10 cellular contexts compared by ENCODE assay signal in the genomic region with DNA sequence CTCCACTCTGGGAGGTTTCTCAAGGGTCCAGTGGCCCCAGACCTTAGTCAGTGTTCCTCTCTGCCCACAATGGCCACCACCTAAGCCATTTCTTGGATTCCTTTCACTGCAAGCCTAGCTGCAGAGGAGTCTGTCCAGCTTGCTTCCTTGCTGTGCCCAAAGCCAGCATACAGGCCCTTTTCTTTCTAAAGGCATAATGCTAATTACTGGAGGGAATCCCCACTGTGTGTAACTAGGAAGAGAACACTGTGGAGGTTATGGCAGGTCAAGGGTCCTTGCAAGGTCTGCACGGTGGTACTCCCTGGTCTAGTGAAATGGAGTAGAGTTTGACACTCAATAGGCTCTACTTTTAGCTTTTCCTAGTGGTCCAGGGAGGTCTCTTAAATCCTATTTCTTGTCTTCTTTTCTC.
DNase-seq lines count a peak whose midpoint lies in the region; ATAC-seq and TF ChIP-seq lines count a peak whose summit lies in the region.
"Had no signal": no experiment of that assay in that cellular context is flagged by ENCODE, and none has a peak within 500 bp of the region (broad histone marks: within the 10 kb centered on the region; RNA-seq: fewer than 3 reads in every experiment).

No MANE protein-coding gene starts in this region.

- H3K36me3 ChIP-seq in esophagus (ENCODE audit: control insufficient read depth in 2 of 2, insufficient read depth in 2 of 2, low read length in 1 of 2) (no peaks in the 10 kb centered on the region), thyroid gland (no peaks in the 10 kb centered on the region)

- no peaks in the 10 kb centered on the region for H3K9me3 Mint-ChIP-seq in glutamatergic neuron (ENCODE audit: unreplicated experiment)
- H3K9me3 Mint-ChIP-seq: mesothelial cell of epicardium had no signal

- no peak overlapping the region for H3K27ac Mint-ChIP-seq in glutamatergic neuron (ENCODE audit: unreplicated experiment)
- H3K27ac Mint-ChIP-seq: mesothelial cell of epicardium had no signal

- ATAC-seq in GM19452 (IDR thresholded peaks at IDR 0.05; ENCODE audit: unreplicated experiment) (peak; percentile 26), HG03066 (IDR thresholded peaks at IDR 0.05; ENCODE audit: low read depth, unreplicated experiment) (peak; percentile 23), left colon (no peak)

- DNase-seq in thyroid gland, result no peak
- DNase-seq in GM19238 (ENCODE audit: insufficient read length, low spot score), result no peak
- no peak for DNase-seq in glutamatergic neuron
- DNase-seq in left colon, result no peak
- DNase-seq in nucleus accumbens (lab: John Stamatoyannopoulos, UW), result no peak
- DNase-seq: amniotic stem cell had no signal

- no peaks in the 10 kb centered on the region for H3K36me3 Mint-ChIP-seq in glutamatergic neuron (ENCODE audit: unreplicated experiment)
- H3K36me3 Mint-ChIP-seq: mesothelial cell of epicardium had no signal

- H3K9me3 ChIP-seq in esophagus (ENCODE audit: control insufficient read depth in 2 of 2, insufficient read depth in 1 of 2, low read depth in 1 of 2, low read length in 1 of 2) (no peaks in the 10 kb centered on the region), thyroid gland (no peaks in the 10 kb centered on the region)

- no peak overlapping the region for H3K4me3 ChIP-seq in esophagus (ENCODE audit: low read depth in 1 of 2, low read length in 2 of 2)
- no peak overlapping the region for H3K4me3 ChIP-seq in thyroid gland (replicated peaks in 1 of 3)

- intact Hi-C loops in thyroid gland (cut with DNase I) (no loop called here), left colon (cut with DNase I, micrococcal nuclease) (no loop called here)

- TF ChIP-seq CTCF in thyroid gland (IDR thresholded peaks at IDR 0.05) (no peak), glutamatergic neuron (IDR thresholded peaks at IDR 0.05; ENCODE audit: partially characterized antibody, unreplicated experiment) (no peak)

- H3K4me1 Mint-ChIP-seq in glutamatergic neuron (ENCODE audit: low read depth, unreplicated experiment), result no peaks in the 10 kb centered on the region

- H3K27me3 ChIP-seq in esophagus (ENCODE audit: control insufficient read depth in 1 of 2, insufficient read depth in 2 of 2, low read length in 2 of 2) (no peaks in the 10 kb centered on the region), thyroid gland (no peaks in the 10 kb centered on the region)

- no peak for TF ChIP-seq POLR2A in thyroid gland (IDR thresholded peaks at IDR 0.05)

- no peaks in the 10 kb centered on the region for H3K27me3 Mint-ChIP-seq in glutamatergic neuron (ENCODE audit: unreplicated experiment)

- H3K27ac ChIP-seq in esophagus (ENCODE audit: low read depth in 2 of 2, low read length in 1 of 2) (peak overlapping the region; percentile 67 to 70), thyroid gland (peak overlapping the region; percentile 41 to 75 (median 49))

- WGBS in esophagus, 2 donors, result 68 to 70% methylated on average over 1 of the region's 1 CpG
- WGBS in thyroid gland, 2 donors, result 44 to 45% methylated on average over 1 of the region's 1 CpG

- H3K4me3 Mint-ChIP-seq in glutamatergic neuron (ENCODE audit: unreplicated experiment), result no peak overlapping the region
- H3K4me3 Mint-ChIP-seq: mesothelial cell of epicardium had no signal

- H3K4me1 ChIP-seq in esophagus (ENCODE audit: control insufficient read depth in 2 of 2, insufficient read depth in 2 of 2, low read length in 1 of 2) (no peaks in the 10 kb centered on the region), thyroid gland (peaks cover 21 to 31% of the 10 kb centered on the region in 2 donors)
